Comparison of ENCODE assay signal across 8 cellular contexts in the genomic region with DNA sequence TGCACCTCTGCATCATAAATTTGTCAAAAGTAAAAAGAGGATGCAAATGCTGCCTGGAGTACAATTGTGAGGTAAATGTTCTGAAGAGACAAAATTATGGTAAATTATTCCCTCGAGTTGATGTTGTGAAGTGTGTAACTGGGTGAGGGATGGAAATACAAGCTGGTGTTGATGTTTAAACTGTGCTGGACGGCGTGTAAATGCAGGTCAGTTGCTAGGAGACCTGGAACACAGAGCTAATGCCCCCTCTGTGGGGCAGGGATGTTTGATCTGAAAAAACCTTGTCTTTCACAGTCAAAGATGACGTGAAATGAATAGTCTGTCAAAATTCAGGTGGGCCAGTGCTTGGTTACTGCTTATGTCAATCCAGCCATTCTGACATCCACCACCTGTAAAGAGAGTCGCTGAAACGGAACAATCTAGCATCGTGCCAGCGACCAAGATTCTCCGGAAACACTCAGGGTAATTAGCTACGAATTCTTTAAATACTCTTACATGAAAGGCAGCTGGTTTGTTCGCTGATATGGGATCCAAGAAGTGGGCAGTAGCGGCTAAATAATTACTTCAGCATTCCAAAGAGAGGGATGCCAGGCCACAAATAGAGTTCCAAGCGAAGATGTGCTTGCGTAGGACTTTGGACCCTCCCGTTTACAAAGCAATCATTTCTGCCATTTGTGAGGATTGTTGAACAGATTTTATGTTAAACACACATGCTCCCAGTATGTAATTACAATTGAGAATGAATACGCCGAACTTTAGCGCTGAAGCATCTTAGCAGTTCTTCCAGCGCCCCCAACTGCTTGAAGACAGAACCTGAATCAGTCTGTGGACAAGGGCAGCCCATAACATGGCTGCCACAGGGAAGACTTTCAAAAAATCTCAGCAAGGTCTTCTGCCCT. TPM values are rescaled to one million over a fixed set of nuclear protein-coding genes. Genes with fewer than 3 reads are reported as not detected.
DNase-seq lines count a peak whose midpoint lies in the region; ATAC-seq, FAIRE-seq and TF ChIP-seq lines count a peak whose summit lies in the region.

No MANE protein-coding gene starts in this region.

- peak; percentile 53 for TF ChIP-seq CTCF in AG09309 (IDR thresholded peaks at IDR 0.05; ENCODE audit: control insufficient read depth, insufficient read depth, low read depth, low read length, missing control alignments)
- TF ChIP-seq CTCF in MM.1S (IDR thresholded peaks at IDR 0.05; ENCODE audit: low read length) = 0 out of 2 replicates have a peak, but pooled peaks have one; percentile 7
- peak; percentile 55 to 62 (median 55) for TF ChIP-seq CTCF in K562 (IDR thresholded peaks at IDR 0.05 in 2 of 3, conservative IDR thresholded peaks at IDR 0.05 in 1 of 3; ENCODE audit: insufficient read depth in 2 of 3, low read depth in 1 of 3, low read length in 3 of 3)
- TF ChIP-seq CTCF in right lobe of liver (IDR thresholded peaks at IDR 0.05) = peak; percentile 11 to 56 (median 38)

- H3K79me2 ChIP-seq in MM.1S (ENCODE audit: low read length) (no peaks in the 10 kb centered on the region), K562 (ENCODE audit: control insufficient read depth, insufficient read depth, low read length) (no peaks in the 10 kb centered on the region)

- H3K9me3 Mint-ChIP-seq in stimulated activated effector memory CD8-positive, alpha-beta T cell treated with anti-CD3 and anti-CD28 coated beads, Interleukin-12 subunit alpha, Interleukin-12 subunit beta, amount 100 ng/mL, for 72 hours = no peaks in the 10 kb centered on the region

- H3K4me2 ChIP-seq in MM.1S (ENCODE audit: low read depth, low read length) = no peak overlapping the region
- H3K4me2 ChIP-seq in K562 (ENCODE audit: insufficient read depth, low read length) = no peak overlapping the region; the same call in 1 of the 2 replicates

- POLR2A ChIA-PET in K562 (lab: Yijun Ruan, JAX) = interaction anchor here (0.9 kb wide), 1 partner anchor 12 kb away, joined by 3 read pairs; no protein-coding TSS in a partner anchor

- no peaks in the 10 kb centered on the region for H3K9me3 ChIP-seq in MM.1S (replicated peaks; ENCODE audit: insufficient read depth, low read length)
- no peaks in the 10 kb centered on the region for H3K9me3 ChIP-seq in K562 (replicated peaks; ENCODE audit: control insufficient read depth, insufficient read depth, low read depth, low read length)
- no peaks in the 10 kb centered on the region for H3K9me3 ChIP-seq in right lobe of liver

- no peak for DNase-seq in AG09309 (ENCODE audit: low read depth)
- no peak for DNase-seq in MM.1S
- peak; percentile 17 to 49 (median 20) for DNase-seq in K562 (ENCODE audit: extremely low read depth in 1 of 4, low spot score in 3 of 4)
- no peak for DNase-seq in right lobe of liver
- DNase-seq in stimulated activated effector memory CD8-positive, alpha-beta T cell treated with anti-CD3 and anti-CD28 coated beads, Interleukin-12 subunit alpha, Interleukin-12 subunit beta, amount 100 ng/mL, for 72 hours (ENCODE audit: low spot score in 2 of 2) = no peak
- no peak for DNase-seq in amniotic stem cell (lab: John Stamatoyannopoulos, UW)
- no peak for DNase-seq in central memory CD4-positive, alpha-beta T cell

- H3K27me3 ChIP-seq in MM.1S (replicated peaks; ENCODE audit: insufficient read depth, low read length) (no peaks in the 10 kb centered on the region), K562 (ENCODE audit: control insufficient read depth in 2 of 2, insufficient read depth in 2 of 2, low read length in 2 of 2) (peaks cover 0 to 8% of the 10 kb centered on the region in 2 experiments; a peak in 2 of 5 replicates), right lobe of liver (no peaks in the 10 kb centered on the region)

- no peak for TF ChIP-seq POLR2A in K562 (conservative IDR thresholded peaks at IDR 0.05)
- no peak for TF ChIP-seq POLR2A in right lobe of liver (IDR thresholded peaks at IDR 0.05)

- H4K20me1 ChIP-seq in MM.1S (ENCODE audit: insufficient read depth, low read length) = no peaks in the 10 kb centered on the region
- H4K20me1 ChIP-seq in K562 (replicated peaks; ENCODE audit: control insufficient read depth, insufficient read depth, low read length) = no peaks in the 10 kb centered on the region

- H3K4me3 Mint-ChIP-seq in stimulated activated effector memory CD8-positive, alpha-beta T cell treated with anti-CD3 and anti-CD28 coated beads, Interleukin-12 subunit alpha, Interleukin-12 subunit beta, amount 100 ng/mL, for 72 hours = no peak overlapping the region

- H2AFZ ChIP-seq in MM.1S (ENCODE audit: low read length) = 0 out of 2 replicates have a peak overlapping the region, but pooled peaks have one; percentile 19
- H2AFZ ChIP-seq in K562 (ENCODE audit: low read depth, low read length) = peak overlapping the region; percentile 25

- FAIRE-seq in K562 (lab: Jason Lieb, UNC) = peak; percentile 15

- no peak for TF ChIP-seq EP300 in K562 (IDR thresholded peaks at IDR 0.05; ENCODE audit: low read length)

- no peaks in the 10 kb centered on the region for H3K36me3 Mint-ChIP-seq in stimulated activated effector memory CD8-positive, alpha-beta T cell treated with anti-CD3 and anti-CD28 coated beads, Interleukin-12 subunit alpha, Interleukin-12 subunit beta, amount 100 ng/mL, for 72 hours

- H3F3A ChIP-seq in MM.1S (ENCODE audit: insufficient read depth, low read length) = no peaks in the 10 kb centered on the region

- no peaks in the 10 kb centered on the region for H3K9me2 ChIP-seq in MM.1S (replicated peaks; ENCODE audit: insufficient read depth, low read length)

- H3K27ac ChIP-seq in MM.1S (ENCODE audit: low read length) = no peak overlapping the region
- H3K27ac ChIP-seq in K562 (ENCODE audit: extremely low read depth, low read depth, low read length) = no peak overlapping the region
- H3K27ac ChIP-seq in right lobe of liver = no peak overlapping the region

- in situ Hi-C loops in K562 (cut with MboI) = loop anchor here (25.0 kb wide), 1 partner anchor 1041 kb away; no protein-coding TSS in a partner anchor

- ATAC-seq in K562 (peak; percentile 90), right lobe of liver (peak; percentile 66 to 79 (median 72)), HG03378 (IDR thresholded peaks at IDR 0.05; ENCODE audit: unreplicated experiment) (no peak)
- no peak for ATAC-seq in stimulated activated effector memory CD8-positive, alpha-beta T cell treated with anti-CD3 and anti-CD28 coated beads, Interleukin-12 subunit alpha, Interleukin-12 subunit beta, amount 100 ng/mL, for 72 hours

- H3K4me1 ChIP-seq in MM.1S (ENCODE audit: low read length) (no peaks in the 10 kb centered on the region), K562 (replicated peaks in 1 of 2; ENCODE audit: control insufficient read depth in 2 of 2, insufficient read depth in 2 of 2, low read length in 2 of 2) (no peaks in the 10 kb centered on the region), right lobe of liver (no peaks in the 10 kb centered on the region)

- CTCF ChIA-PET in K562 (lab: Yijun Ruan, JAX; ENCODE audit: low intra/inter-chr PET ratio) = interaction anchor here (0.6 to 1.4 kb wide), 3 partner anchors 210 to 1030 kb away, joined by 3 to 5 read pairs (median 3); no protein-coding TSS in a partner anchor

- no peaks in the 10 kb centered on the region for H3K4me1 Mint-ChIP-seq in stimulated activated effector memory CD8-positive, alpha-beta T cell treated with anti-CD3 and anti-CD28 coated beads, Interleukin-12 subunit alpha, Interleukin-12 subunit beta, amount 100 ng/mL, for 72 hours

- H3K9ac ChIP-seq in MM.1S (ENCODE audit: low read length) (no peak overlapping the region), K562 (ENCODE audit: insufficient read depth in 1 of 2, low read depth in 2 of 2, low read length in 2 of 2) (no peak overlapping the region)

- intact Hi-C loops in K562 (cut with micrococcal nuclease) = loop anchor here (5.0 to 10.0 kb wide), 3 partner anchors 216 to 1184 kb away; no protein-coding TSS in a partner anchor
- intact Hi-C loops in right lobe of liver (cut with DNase I) = no loop called here

- H3K9me1 ChIP-seq in K562 (ENCODE audit: control insufficient read depth, insufficient read depth, low read length) = no peaks in the 10 kb centered on the region

- H3K4me3 ChIP-seq in AG09309 (ENCODE audit: control insufficient read depth, low read depth, low read length) (no peak overlapping the region), MM.1S (ENCODE audit: low read length) (no peak overlapping the region), K562 (no peak overlapping the region), right lobe of liver (peak overlapping the region in 1 of 3 donors; percentile 21)

- WGBS in K562 (ENCODE audit: insufficient coverage, low coverage, missing lambda C conversion rate) = 11% methylated on average over 19 of the region's 19 CpGs
- 41% methylated on average over 19 of the region's 19 CpGs for WGBS in right lobe of liver (ENCODE audit: insufficient coverage, low coverage, low lambda C conversion rate, missing lambda C conversion rate)

- H3K27ac Mint-ChIP-seq in stimulated activated effector memory CD8-positive, alpha-beta T cell treated with anti-CD3 and anti-CD28 coated beads, Interleukin-12 subunit alpha, Interleukin-12 subunit beta, amount 100 ng/mL, for 72 hours = no peak overlapping the region

- TF ChIP-seq RAD21 in K562 (CRISPR knock-in tag; conservative IDR thresholded peaks at IDR 0.05 in 1 of 2, IDR thresholded peaks at IDR 0.05 in 1 of 2) = peak; percentile 52 to 61

- no TSS peak for BruUV-seq in K562 (replicated peaks; lab: Mats Ljungman, UMichigan)

- H3K36me3 ChIP-seq in MM.1S (replicated peaks; ENCODE audit: insufficient read depth, low read length) (no peaks in the 10 kb centered on the region), K562 (ENCODE audit: control insufficient read depth, insufficient read depth, low read length) (no peaks in the 10 kb centered on the region), right lobe of liver (no peaks in the 10 kb centered on the region)

RNA-seq across cellular contexts. Expression of gene ASB4, which starts 7.4 kb away (rescaled TPM):
- total RNA-seq in K562 (2011; cell fraction: chromatin; rRNA removed; ENCODE audit: low replicate concordance) = not detected in 2 replicates
- not detected in 2 replicates for total RNA-seq in K562 (2011; cell fraction: nucleolus; rRNA removed)
- not detected in 2 replicates for total RNA-seq in K562 (2011; cell fraction: nucleoplasm; rRNA removed)
- total RNA-seq in K562 (2014; rRNA removed) = not detected in 2 replicates
- not detected in 2 replicates for total RNA-seq in K562 (2014; rRNA removed; fragmentation: Illumina TruSeq; extraction: Trizol)
- 0.07 and 0.08 TPM in 2 replicates for total RNA-seq in K562 (2015; rRNA removed; fragmentation: Illumina TruSeq; extraction: Trizol)
- total RNA-seq in K562 (2021) = not detected in 2 replicates
- 0.03 TPM in 1 of 2 replicates, not detected in the other for polyA plus RNA-seq in K562 (2011; rRNA removed)
- not detected in 2 replicates for polyA plus RNA-seq in K562 (2011; cell fraction: cytosol; rRNA removed)
- polyA plus RNA-seq in K562 (2011; cell fraction: nucleus; rRNA removed) = not detected in 2 replicates
- polyA plus RNA-seq in K562 (2012) = 0.07 TPM in 1 of 2 replicates, not detected in the other
- not detected in 2 replicates for polyA plus RNA-seq in K562 (2014; fragmentation: Illumina TruSeq; extraction: Trizol)
- not detected for polyA plus RNA-seq in K562 (2014; fragmentation: Nextera tagmentation; extraction: Ambion mirVana)
- not detected in 2 replicates for polyA plus RNA-seq in K562 (2014; rRNA removed)
- polyA minus RNA-seq in K562 (2011; rRNA and poly(A)+ RNA removed) = not detected in 2 replicates
- polyA minus RNA-seq in K562 (2011; cell fraction: cytosol; rRNA and poly(A)+ RNA removed) = not detected in 2 replicates
- not detected in 2 replicates for polyA minus RNA-seq in K562 (2011; cell fraction: nucleus; rRNA and poly(A)+ RNA removed)
- total RNA-seq in right lobe of liver = 1 to 10 TPM in 1 of 6 experiments, under 1 TPM in 4, not detected in 1; 0.29 to 3.4 (median 0.49) TPM

RNA-seq across cellular contexts. Expression of gene PON2, which starts 43.6 kb away (rescaled TPM):
- total RNA-seq in K562 (2011; cell fraction: chromatin; rRNA removed; ENCODE audit: low replicate concordance) = 26.9 and 76.6 TPM in 2 replicates
- total RNA-seq in K562 (2011; cell fraction: nucleolus; rRNA removed) = 18.2 and 21.1 TPM in 2 replicates
- total RNA-seq in K562 (2011; cell fraction: nucleoplasm; rRNA removed) = 48.1 and 70.0 TPM in 2 replicates
- 15.8 and 15.9 TPM in 2 replicates for total RNA-seq in K562 (2014; rRNA removed)
- 21.4 and 21.9 TPM in 2 replicates for total RNA-seq in K562 (2014; rRNA removed; fragmentation: Illumina TruSeq; extraction: Trizol)
- 23.8 and 29.3 TPM in 2 replicates for total RNA-seq in K562 (2015; rRNA removed; fragmentation: Illumina TruSeq; extraction: Trizol)
- 14.6 and 16.7 TPM in 2 replicates for total RNA-seq in K562 (2021)
- 13.0 and 30.1 TPM in 2 replicates for polyA plus RNA-seq in K562 (2011; rRNA removed)
- polyA plus RNA-seq in K562 (2011; cell fraction: cytosol; rRNA removed) = 7.5 and 8.6 TPM in 2 replicates
- 22.3 and 43.1 TPM in 2 replicates for polyA plus RNA-seq in K562 (2011; cell fraction: nucleus; rRNA removed)
- polyA plus RNA-seq in K562 (2012) = 13.0 and 16.1 TPM in 2 replicates
- 19.4 and 23.7 TPM in 2 replicates for polyA plus RNA-seq in K562 (2014; fragmentation: Illumina TruSeq; extraction: Trizol)
- polyA plus RNA-seq in K562 (2014; fragmentation: Nextera tagmentation; extraction: Ambion mirVana) = 10 to 100 TPM in 1 of 2 experiments, 1 to 10 TPM in 1; 8.5 to 10.4 TPM
- polyA plus RNA-seq in K562 (2014; rRNA removed) = 21.5 and 25.1 TPM in 2 replicates
- polyA minus RNA-seq in K562 (2011; rRNA and poly(A)+ RNA removed) = 6.0 and 18.4 TPM in 2 replicates
- 3.2 and 10.2 TPM in 2 replicates for polyA minus RNA-seq in K562 (2011; cell fraction: cytosol; rRNA and poly(A)+ RNA removed)
- 9.7 and 24.1 TPM in 2 replicates for polyA minus RNA-seq in K562 (2011; cell fraction: nucleus; rRNA and poly(A)+ RNA removed)
- 100 to 1,000 TPM in 4 of 6 experiments, 10 to 100 TPM in 2; 78.6 to 273 (median 127) TPM for total RNA-seq in right lobe of liver

Comparison
In these comparisons a context has a peak if more than half of its experiments do, and no peak if none do; other contexts are left out.
1. DNase-seq: peak in K562 (4 of 4); none in AG09309 (single experiment), MM.1S (single experiment), right lobe of liver (0 of 3), stimulated activated effector memory CD8-positive, alpha-beta T cell treated with anti-CD3 and anti-CD28 coated beads, Interleukin-12 subunit alpha, Interleukin-12 subunit beta, amount 100 ng/mL, for 72 hours (0 of 2), amniotic stem cell (single experiment) and central memory CD4-positive, alpha-beta T cell (single experiment).
2. ATAC-seq: peak in K562 (single experiment) and right lobe of liver (4 of 4); none in stimulated activated effector memory CD8-positive, alpha-beta T cell treated with anti-CD3 and anti-CD28 coated beads, Interleukin-12 subunit alpha, Interleukin-12 subunit beta, amount 100 ng/mL, for 72 hours (single experiment) and HG03378 (single experiment).
3. Peak in every context shown above with its lines, with median percentiles within 50 percentile points of each other: CTCF ChIP-seq.